In genomic region chr4:82638479-82638878, GRCh38 we compare ENCODE assay signal across 13 cellular contexts.
"Had no signal": no experiment of that assay in that cellular context is flagged by ENCODE, and none has a peak within 500 bp of the region (broad histone marks: within the 10 kb centered on the region; RNA-seq: fewer than 3 reads in every experiment).

No MANE protein-coding gene starts in this region.

- H3K36me3 Mint-ChIP-seq: activated naive CD4-positive, alpha-beta T cell treated with anti-CD3 and anti-CD28 coated beads, Interleukin-2, amount 10 ng/mL, durations not matched to agents 7 days and 5 days had no signal

- H3K36me3 ChIP-seq: pancreas had no signal

- H3K9me3 Mint-ChIP-seq: activated naive CD4-positive, alpha-beta T cell treated with anti-CD3 and anti-CD28 coated beads, Interleukin-2, amount 10 ng/mL, durations not matched to agents 7 days and 5 days; activated T-helper 2 cell treated with anti-CD3 and anti-CD28 coated beads, Interferon-gamma antibody, Interleukin-2, Interleukin-4, amounts not matched to agents 10 μg/mL and 5 μg/mL and 100 μg/mL, durations not matched to agents 14 hours and 24 hours and 36 hours; dendritic cell treated with granulocyte-macrophage colony-stimulating factor and Interleukin-4, amounts not matched to agents 40 ng/mL and 50 ng/mL, for 4 days had no signal

- H3K4me2 ChIP-seq: hepatocyte had no signal

- H3K4me1 Mint-ChIP-seq: activated CD4-positive, alpha-beta T cell treated with anti-CD3 and anti-CD28 coated beads, Interleukin-2, amount 10 ng/mL, durations not matched to agents 7 days and 5 days; activated naive CD4-positive, alpha-beta T cell treated with anti-CD3 and anti-CD28 coated beads, Interleukin-2, amount 10 ng/mL, durations not matched to agents 7 days and 5 days had no signal

- H3K27me3 ChIP-seq: hepatocyte, pancreas had no signal

- DNase-seq: activated CD4-positive, alpha-beta T cell treated with anti-CD3 and anti-CD28 coated beads, Interleukin-2, amount 10 ng/mL, durations not matched to agents 7 days and 5 days; activated CD4-positive, CD25-positive, alpha-beta regulatory T cell; activated naive CD4-positive, alpha-beta T cell treated with anti-CD3 and anti-CD28 coated beads, Interleukin-2, amount 10 ng/mL, durations not matched to agents 7 days and 5 days; central memory CD4-positive, alpha-beta T cell; erythroblast; pancreas; stimulated activated CD4-positive, alpha-beta T cell treated with anti-CD3 and anti-CD28 coated beads, Interleukin-12 subunit alpha, Interleukin-12 subunit beta, amount 100 ng/mL, for 4 hours; stimulated activated naive CD4-positive, alpha-beta T cell; substantia nigra; trophoblast cell had no signal

- H3K4me1 ChIP-seq: pancreas had no signal

- H3K27me3 Mint-ChIP-seq: activated CD4-positive, alpha-beta T cell treated with anti-CD3 and anti-CD28 coated beads, Interleukin-2, amount 10 ng/mL, durations not matched to agents 7 days and 5 days; dendritic cell treated with granulocyte-macrophage colony-stimulating factor and Interleukin-4, amounts not matched to agents 40 ng/mL and 50 ng/mL, for 4 days had no signal

- ATAC-seq: pancreas had no signal

- H3K27ac Mint-ChIP-seq: activated CD4-positive, alpha-beta T cell treated with anti-CD3 and anti-CD28 coated beads, Interleukin-2, amount 10 ng/mL, durations not matched to agents 7 days and 5 days; activated naive CD4-positive, alpha-beta T cell treated with anti-CD3 and anti-CD28 coated beads, Interleukin-2, amount 10 ng/mL, durations not matched to agents 7 days and 5 days; activated T-helper 2 cell treated with anti-CD3 and anti-CD28 coated beads, Interferon-gamma antibody, Interleukin-2, Interleukin-4, amounts not matched to agents 10 μg/mL and 5 μg/mL and 100 μg/mL, durations not matched to agents 14 hours and 24 hours and 36 hours; dendritic cell treated with granulocyte-macrophage colony-stimulating factor and Interleukin-4, amounts not matched to agents 40 ng/mL and 50 ng/mL, for 4 days had no signal

- H2AFZ ChIP-seq: hepatocyte had no signal

- H3K79me2 ChIP-seq: hepatocyte had no signal

- H3K9me3 ChIP-seq: pancreas had no signal

- H3K4me3 Mint-ChIP-seq: activated CD4-positive, alpha-beta T cell treated with anti-CD3 and anti-CD28 coated beads, Interleukin-2, amount 10 ng/mL, durations not matched to agents 7 days and 5 days; activated naive CD4-positive, alpha-beta T cell treated with anti-CD3 and anti-CD28 coated beads, Interleukin-2, amount 10 ng/mL, durations not matched to agents 7 days and 5 days; dendritic cell treated with granulocyte-macrophage colony-stimulating factor and Interleukin-4, amounts not matched to agents 40 ng/mL and 50 ng/mL, for 4 days had no signal

- H3K27ac ChIP-seq: hepatocyte, pancreas had no signal

- H3K4me3 ChIP-seq: hepatocyte, pancreas had no signal
